Comparison of ENCODE assay signal across 34 cellular contexts in genomic region chr7:128811631-128812430, GRCh38. TPM values are rescaled to one million over a fixed set of nuclear protein-coding genes. Genes with fewer than 3 reads are reported as not detected.
DNase-seq lines count a peak whose midpoint lies in the region; ATAC-seq, FAIRE-seq and TF ChIP-seq lines count a peak whose summit lies in the region.
"Had no signal": no experiment of that assay in that cellular context is flagged by ENCODE, and none has a peak within 500 bp of the region (broad histone marks: within the 10 kb centered on the region; RNA-seq: fewer than 3 reads in every experiment).

No MANE protein-coding gene starts in this region.

- TF ChIP-seq RAD21 in K562 (CRISPR knock-in tag; conservative IDR thresholded peaks at IDR 0.05 in 1 of 2, IDR thresholded peaks at IDR 0.05 in 1 of 2), result no peak

- no peaks in the 10 kb centered on the region for H3K79me2 ChIP-seq in K562 (ENCODE audit: control insufficient read depth, insufficient read depth, low read length)

- intact Hi-C loops in K562 (cut with micrococcal nuclease) (no loop called here), left lung (cut with DNase I) (no loop called here)

- TF ChIP-seq EP300 in K562 (IDR thresholded peaks at IDR 0.05; ENCODE audit: low read length), result no peak

- 59% methylated on average over 11 of the region's 11 CpGs for WGBS in K562 (ENCODE audit: insufficient coverage, low coverage, missing lambda C conversion rate)

- no peak overlapping the region; the same call in 2 of the 3 replicates for H3K27ac ChIP-seq in K562 (ENCODE audit: extremely low read depth, low read depth, low read length)
- no peak overlapping the region for H3K27ac ChIP-seq in left lung
- H3K27ac ChIP-seq: brain microvascular endothelial cell, HL-60, left ventricle myocardium inferior, neutrophil, right lobe of liver, upper lobe of left lung had no signal

- no peaks in the 10 kb centered on the region for H3K27me3 ChIP-seq in K562 (ENCODE audit: control insufficient read depth in 2 of 2, insufficient read depth in 2 of 2, low read length in 2 of 2)
- H3K27me3 ChIP-seq in left lung, result no peaks in the 10 kb centered on the region
- H3K27me3 ChIP-seq: brain microvascular endothelial cell, neutrophil, right lobe of liver, upper lobe of left lung had no signal

- TF ChIP-seq CTCF in K562 (IDR thresholded peaks at IDR 0.05 in 2 of 3, conservative IDR thresholded peaks at IDR 0.05 in 1 of 3; ENCODE audit: insufficient read depth in 2 of 3, low read depth in 1 of 3, low read length in 3 of 3), result no peak
- no peak for TF ChIP-seq CTCF in left lung (IDR thresholded peaks at IDR 0.05)

- H3K9me3 ChIP-seq in K562 (replicated peaks; ENCODE audit: control insufficient read depth, insufficient read depth, low read depth, low read length) (no peaks in the 10 kb centered on the region), left lung (no peaks in the 10 kb centered on the region)
- H3K9me3 ChIP-seq: left ventricle myocardium inferior, neutrophil, right lobe of liver, upper lobe of left lung had no signal

- no peak for FAIRE-seq in K562 (lab: Jason Lieb, UNC)
- FAIRE-seq: GM12891, HepG2, islet of Langerhans had no signal

- H3K36me3 ChIP-seq in K562 (ENCODE audit: control insufficient read depth, insufficient read depth, low read length), result peaks cover 44% of the 10 kb centered on the region
- no peaks in the 10 kb centered on the region for H3K36me3 ChIP-seq in left lung
- H3K36me3 ChIP-seq: brain microvascular endothelial cell, left ventricle myocardium inferior, neutrophil, right lobe of liver, upper lobe of left lung had no signal

- H3K4me2 ChIP-seq in K562 (ENCODE audit: insufficient read depth, low read length), result peak overlapping the region; percentile 58; the same call in 1 of the 2 replicates

- no TSS peak for BruUV-seq in K562 (replicated peaks; lab: Mats Ljungman, UMichigan)

- H3K4me3 ChIP-seq in K562 (no peak overlapping the region), left lung (no peak overlapping the region)
- H3K4me3 ChIP-seq: left ventricle myocardium inferior, right lobe of liver, upper lobe of left lung had no signal

- peaks cover 6% of the 10 kb centered on the region for H3K9me1 ChIP-seq in K562 (ENCODE audit: control insufficient read depth, insufficient read depth, low read length)

- H3K9ac ChIP-seq in K562 (ENCODE audit: insufficient read depth in 1 of 2, low read depth in 2 of 2, low read length in 2 of 2), result peak overlapping the region in 1 of 2 experiments; percentile 28; a peak in 1 of 4 replicates

- peaks cover 26 to 33% of the 10 kb centered on the region in 2 experiments; a peak in 4 of 5 replicates for H3K4me1 ChIP-seq in K562 (replicated peaks in 1 of 2; ENCODE audit: control insufficient read depth in 2 of 2, insufficient read depth in 2 of 2, low read length in 2 of 2)
- H3K4me1 ChIP-seq in left lung, result peaks cover 0 to 10% of the 10 kb centered on the region in 2 donors
- H3K4me1 ChIP-seq: right lobe of liver had no signal

- CTCF ChIA-PET in K562 (lab: Yijun Ruan, JAX; ENCODE audit: low intra/inter-chr PET ratio), result no interaction called here

- peak overlapping the region; percentile 48 for H2AFZ ChIP-seq in K562 (ENCODE audit: low read depth, low read length)

- H4K20me1 ChIP-seq in K562 (replicated peaks; ENCODE audit: control insufficient read depth, insufficient read depth, low read length), result no peaks in the 10 kb centered on the region

- TF ChIP-seq POLR2A in K562 (conservative IDR thresholded peaks at IDR 0.05), result no peak

- in situ Hi-C loops in K562 (cut with MboI), result no loop called here

- POLR2A ChIA-PET in K562 (lab: Yijun Ruan, JAX), result interaction anchor here (0.5 to 4.7 kb wide), 16 partner anchors 7 to 74 kb away, joined by 3 to 20 read pairs (median 5); no protein-coding TSS in a partner anchor

- peak; percentile 68 for DNase-seq in COLO668 (lab: John Stamatoyannopoulos, UW; ENCODE audit: unreplicated experiment)
- peak; percentile 38 for DNase-seq in DMS79 treated with DMSO at 0.1 percent for 48 hours (lab: John Stamatoyannopoulos, UW)
- peak; percentile 24 for DNase-seq in NCI-H2081 treated with DMSO at 0.1 percent for 48 hours (lab: John Stamatoyannopoulos, UW)
- DNase-seq in K562 (ENCODE audit: extremely low read depth in 1 of 4, low spot score in 3 of 4), result no peak
- no peak for DNase-seq in left lung
- no peak for DNase-seq in NK-92 treated with Interleukin-12 subunit alpha and Interleukin-12 subunit beta, amount 100 ng/mL, for 24 hours (lab: John Stamatoyannopoulos, UW)
- DNase-seq: activated CD4-positive, alpha-beta T cell treated with anti-CD3 and anti-CD28 coated beads, Interleukin-2, amount 50 U/mL, for 48 hours; activated CD8-positive, alpha-beta memory T cell treated with anti-CD3 and anti-CD28 coated beads, Interleukin-2, amount 50 U/mL, for 4 hours; activated naive CD4-positive, alpha-beta T cell treated with anti-CD3 and anti-CD28 coated beads, Interleukin-2, amount 50 U/mL, for 16 hours; amniotic stem cell; brain microvascular endothelial cell; Calu3; EL; HFFc6; NCI-H1436 treated with DMSO at 0.1 percent for 48 hours; NCI-H82; PC-3; right lobe of liver; stimulated activated CD4-positive, alpha-beta T cell treated with anti-CD3 and anti-CD28 coated beads, Interleukin-12 subunit alpha, Interleukin-12 subunit beta, amount 100 ng/mL, for 4 hours; stimulated activated CD4-positive, alpha-beta T cell treated with anti-CD3 and anti-CD28 coated beads, Interleukin-4, amount 100 ng/mL, for 1 hour; upper lobe of left lung had no signal

- ATAC-seq in K562 (peak; percentile 5; the same call in 2 of the 3 replicates), HG03097 (IDR thresholded peaks at IDR 0.05; ENCODE audit: low FRiP score, unreplicated experiment) (no peak), left lung (no peak)
- ATAC-seq: HepG2; PC-3; stimulated activated effector memory CD8-positive, alpha-beta T cell treated with anti-CD3 and anti-CD28 coated beads, Interleukin-12 subunit alpha, Interleukin-12 subunit beta, amount 100 ng/mL, for 72 hours had no signal

RNA-seq across cellular contexts. Expression of gene FLNC, which starts 18.4 kb away (rescaled TPM):
- 62.5 and 206 TPM in 2 replicates for total RNA-seq in K562 (2011; cell fraction: chromatin; rRNA removed; ENCODE audit: low replicate concordance)
- 132 and 134 TPM in 2 replicates for total RNA-seq in K562 (2011; cell fraction: nucleolus; rRNA removed)
- 72.1 and 81.0 TPM in 2 replicates for total RNA-seq in K562 (2011; cell fraction: nucleoplasm; rRNA removed)
- total RNA-seq in K562 (2014; rRNA removed) (60.7 and 94.5 TPM in 2 replicates), K562 (2014; rRNA removed; fragmentation: Illumina TruSeq; extraction: Trizol) (11.4 and 18.2 TPM in 2 replicates), K562 (2015; rRNA removed; fragmentation: Illumina TruSeq; extraction: Trizol) (28.8 and 33.3 TPM in 2 replicates), K562 (2021) (148 and 155 TPM in 2 replicates), left lung (10 to 100 TPM; 14.3 to 23.7 TPM)
- polyA plus RNA-seq in K562 (2011; rRNA removed) (10.3 and 11.4 TPM in 2 replicates), K562 (2014; fragmentation: Illumina TruSeq; extraction: Trizol) (32.8 and 55.3 TPM in 2 replicates), K562 (2014; fragmentation: Nextera tagmentation; extraction: Ambion mirVana) (1 to 10 TPM in 1 of 2 experiments, under 1 TPM in 1; 0.90 to 1.1 TPM), K562 (2014; rRNA removed) (29.0 and 34.7 TPM in 2 replicates)
- polyA plus RNA-seq in K562 (2011; cell fraction: cytosol; rRNA removed), result 11.4 and 26.8 TPM in 2 replicates
- polyA plus RNA-seq in K562 (2011; cell fraction: nucleus; rRNA removed), result 58.5 and 126 TPM in 2 replicates
- polyA plus RNA-seq in K562 (2012), result 66.6 and 106 TPM in 2 replicates
- 15.1 and 41.9 TPM in 2 replicates for polyA minus RNA-seq in K562 (2011; rRNA and poly(A)+ RNA removed)
- polyA minus RNA-seq in K562 (2011; cell fraction: cytosol; rRNA and poly(A)+ RNA removed), result 127 and 146 TPM in 2 replicates
- polyA minus RNA-seq in K562 (2011; cell fraction: nucleus; rRNA and poly(A)+ RNA removed), result 53.1 and 53.6 TPM in 2 replicates
- polyA plus RNA-seq: HepG2 had no signal

RNA-seq across cellular contexts. Expression of gene CCDC136, which starts 20.1 kb away (rescaled TPM):
- 153 and 165 TPM in 2 replicates for total RNA-seq in K562 (2011; cell fraction: chromatin; rRNA removed; ENCODE audit: low replicate concordance)
- total RNA-seq in K562 (2011; cell fraction: nucleolus; rRNA removed), result 88.4 and 89.7 TPM in 2 replicates
- total RNA-seq in K562 (2011; cell fraction: nucleoplasm; rRNA removed), result 120 and 159 TPM in 2 replicates
- total RNA-seq in K562 (2014; rRNA removed) (17.0 and 23.5 TPM in 2 replicates), K562 (2014; rRNA removed; fragmentation: Illumina TruSeq; extraction: Trizol) (15.3 and 18.8 TPM in 2 replicates), K562 (2015; rRNA removed; fragmentation: Illumina TruSeq; extraction: Trizol) (27.6 and 28.7 TPM in 2 replicates), K562 (2021) (23.7 and 26.5 TPM in 2 replicates), left lung (1 to 10 TPM; 2.5 to 3.2 TPM)
- polyA plus RNA-seq in K562 (2011; rRNA removed) (40.2 and 45.0 TPM in 2 replicates), K562 (2014; fragmentation: Illumina TruSeq; extraction: Trizol) (23.5 and 26.9 TPM in 2 replicates), K562 (2014; fragmentation: Nextera tagmentation; extraction: Ambion mirVana) (1 to 10 TPM; 2.4 TPM), K562 (2014; rRNA removed) (34.8 and 40.8 TPM in 2 replicates)
- 12.2 and 20.3 TPM in 2 replicates for polyA plus RNA-seq in K562 (2011; cell fraction: cytosol; rRNA removed)
- polyA plus RNA-seq in K562 (2011; cell fraction: nucleus; rRNA removed), result 165 and 172 TPM in 2 replicates
- 30.6 and 53.3 TPM in 2 replicates for polyA plus RNA-seq in K562 (2012)
- polyA minus RNA-seq in K562 (2011; rRNA and poly(A)+ RNA removed), result 31.9 and 36.9 TPM in 2 replicates
- polyA minus RNA-seq in K562 (2011; cell fraction: cytosol; rRNA and poly(A)+ RNA removed), result 9.3 and 17.3 TPM in 2 replicates
- polyA minus RNA-seq in K562 (2011; cell fraction: nucleus; rRNA and poly(A)+ RNA removed), result 47.4 and 54.8 TPM in 2 replicates

RNA-seq across cellular contexts. Expression of gene OPN1SW, which starts 36.2 kb away (rescaled TPM):
- not detected in 2 replicates for total RNA-seq in K562 (2011; cell fraction: chromatin; rRNA removed; ENCODE audit: low replicate concordance)
- total RNA-seq in K562 (2011; cell fraction: nucleolus; rRNA removed), result not detected in 2 replicates
- total RNA-seq in K562 (2011; cell fraction: nucleoplasm; rRNA removed), result not detected in 2 replicates
- total RNA-seq in K562 (2014; rRNA removed), result not detected in 2 replicates
- total RNA-seq in K562 (2014; rRNA removed; fragmentation: Illumina TruSeq; extraction: Trizol), result not detected in 2 replicates
- not detected in 2 replicates for total RNA-seq in K562 (2015; rRNA removed; fragmentation: Illumina TruSeq; extraction: Trizol)
- total RNA-seq in K562 (2021), result not detected in 2 replicates
- polyA plus RNA-seq in K562 (2011; rRNA removed), result not detected in 2 replicates
- polyA plus RNA-seq in K562 (2011; cell fraction: cytosol; rRNA removed), result not detected in 2 replicates
- polyA plus RNA-seq in K562 (2011; cell fraction: nucleus; rRNA removed), result not detected in 2 replicates
- polyA plus RNA-seq in K562 (2012), result 0.09 and 0.24 TPM in 2 replicates
- not detected in 2 replicates for polyA plus RNA-seq in K562 (2014; fragmentation: Illumina TruSeq; extraction: Trizol)
- polyA plus RNA-seq in K562 (2014; fragmentation: Nextera tagmentation; extraction: Ambion mirVana), result 1 to 10 TPM in 1 of 2 experiments, under 1 TPM in 1; 0.84 to 1.0 TPM
- polyA plus RNA-seq in K562 (2014; rRNA removed), result not detected in 2 replicates
- polyA minus RNA-seq in K562 (2011; rRNA and poly(A)+ RNA removed), result not detected in 2 replicates
- not detected in 2 replicates for polyA minus RNA-seq in K562 (2011; cell fraction: cytosol; rRNA and poly(A)+ RNA removed)
- polyA minus RNA-seq in K562 (2011; cell fraction: nucleus; rRNA and poly(A)+ RNA removed), result not detected in 2 replicates
- not detected for total RNA-seq in left lung
- total RNA-seq: activated T-helper 1 cell treated with anti-CD3 and anti-CD28 coated beads, Interleukin-12 subunit alpha, Interleukin-12 subunit beta, Interleukin-2, Interleukin-4 antibody, amounts not matched to agents 30 ng/mL and 10 ng/mL and 1 ng/mL, durations not matched to agents 14 hours and 24 hours and 36 hours; Calu3; HepG2; HFFc6; left ventricle myocardium inferior; mesenteric fat pad; PC-3; progenitor cell of endocrine pancreas; right lobe of liver; Right ventricle myocardium superior; subcutaneous adipose tissue; upper lobe of left lung had no signal
- polyA plus RNA-seq: HepG2 had no signal

RNA-seq across cellular contexts. Expression of gene ATP6V1F, which starts 50.8 kb away (rescaled TPM):
- 21.6 and 54.5 TPM in 2 replicates for total RNA-seq in K562 (2011; cell fraction: chromatin; rRNA removed; ENCODE audit: low replicate concordance)
- 72.7 and 74.7 TPM in 2 replicates for total RNA-seq in K562 (2011; cell fraction: nucleolus; rRNA removed)
- total RNA-seq in K562 (2011; cell fraction: nucleoplasm; rRNA removed), result 70.9 and 89.2 TPM in 2 replicates
- total RNA-seq in K562 (2014; rRNA removed), result 265 and 341 TPM in 2 replicates
- 174 and 206 TPM in 2 replicates for total RNA-seq in K562 (2014; rRNA removed; fragmentation: Illumina TruSeq; extraction: Trizol)
- 332 and 336 TPM in 2 replicates for total RNA-seq in K562 (2015; rRNA removed; fragmentation: Illumina TruSeq; extraction: Trizol)
- 378 and 393 TPM in 2 replicates for total RNA-seq in K562 (2021)
- polyA plus RNA-seq in K562 (2011; rRNA removed), result 507 and 542 TPM in 2 replicates
- polyA plus RNA-seq in K562 (2011; cell fraction: cytosol; rRNA removed), result 869 and 1,641 TPM in 2 replicates
- polyA plus RNA-seq in K562 (2011; cell fraction: nucleus; rRNA removed), result 256 and 267 TPM in 2 replicates
- 454 and 820 TPM in 2 replicates for polyA plus RNA-seq in K562 (2012)
- 604 and 714 TPM in 2 replicates for polyA plus RNA-seq in K562 (2014; fragmentation: Illumina TruSeq; extraction: Trizol)
- 1,000 to 10,000 TPM in 1 of 2 experiments, 100 to 1,000 TPM in 1; 733 to 1,123 TPM for polyA plus RNA-seq in K562 (2014; fragmentation: Nextera tagmentation; extraction: Ambion mirVana)
- polyA plus RNA-seq in K562 (2014; rRNA removed), result 568 and 645 TPM in 2 replicates
- polyA minus RNA-seq in K562 (2011; rRNA and poly(A)+ RNA removed), result 83.2 and 101 TPM in 2 replicates
- polyA minus RNA-seq in K562 (2011; cell fraction: cytosol; rRNA and poly(A)+ RNA removed), result 93.9 and 97.2 TPM in 2 replicates
- polyA minus RNA-seq in K562 (2011; cell fraction: nucleus; rRNA and poly(A)+ RNA removed), result 35.3 and 68.5 TPM in 2 replicates
- total RNA-seq in left lung, result 100 to 1,000 TPM; 192 to 200 TPM

Comparison
In these comparisons a context has a peak if more than half of its experiments do, and no peak if none do; other contexts are left out.
1. DNase-seq: peak in COLO668 (single experiment), DMS79 treated with DMSO at 0.1 percent for 48 hours (single experiment) and NCI-H2081 treated with DMSO at 0.1 percent for 48 hours (single experiment); none in K562 (0 of 4), left lung (0 of 2) and NK-92 treated with Interleukin-12 subunit alpha and Interleukin-12 subunit beta, amount 100 ng/mL, for 24 hours (single experiment).